7 cellular contexts compared by ENCODE assay signal in the genomic region with DNA sequence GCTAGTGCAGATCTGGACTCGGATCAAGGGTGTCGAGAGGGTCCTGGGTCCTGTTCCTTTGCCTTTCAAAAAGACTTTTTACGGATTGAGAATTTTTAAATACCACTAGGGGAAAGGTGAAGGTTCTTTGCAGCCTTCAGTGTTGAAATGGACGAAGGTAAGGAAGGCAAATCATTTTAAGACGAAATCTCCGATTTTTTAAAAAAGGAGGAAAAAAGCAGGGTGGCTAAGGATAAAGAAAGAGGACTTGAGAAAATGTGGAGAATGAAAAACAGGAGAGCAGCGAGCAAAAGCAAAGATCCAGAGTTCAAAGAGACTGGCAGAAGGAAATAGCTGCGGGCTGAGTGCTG. TPM values are rescaled to one million over a fixed set of nuclear protein-coding genes. Genes with fewer than 3 reads are reported as not detected.
DNase-seq lines count a peak whose midpoint lies in the region; ATAC-seq and TF ChIP-seq lines count a peak whose summit lies in the region.

No MANE protein-coding gene starts in this region.

- WGBS in stomach, 5 donors = 1 to 3% (median 1%) methylated on average over 8 of the region's 8 CpGs

- peak overlapping the region; percentile 59 for H3K4me3 ChIP-seq in HUES6 (ENCODE audit: low read depth, low read length)
- H3K4me3 ChIP-seq in astrocyte of the spinal cord (ENCODE audit: low read depth, low read length) = peak overlapping the region; percentile 73
- peak overlapping the region; percentile 50 for H3K4me3 ChIP-seq in kidney epithelial cell (ENCODE audit: low read depth, low read length)
- peak overlapping the region; percentile 44 to 55 (median 50) for H3K4me3 ChIP-seq in stomach

- H3K9me3 ChIP-seq in HUES6 (ENCODE audit: control insufficient read depth, insufficient read depth, low read depth, low read length) (no peaks in the 10 kb centered on the region), stomach (no peaks in the 10 kb centered on the region)

- no peak overlapping the region for H3K27ac ChIP-seq in HUES6 (ENCODE audit: low read depth, low read length)
- peak overlapping the region in 4 of 5 donors; percentile 27 to 75 (median 45) for H3K27ac ChIP-seq in stomach

- H3K36me3 ChIP-seq in HUES6 (ENCODE audit: control insufficient read depth, insufficient read depth, low read length) = no peaks in the 10 kb centered on the region
- no peaks in the 10 kb centered on the region for H3K36me3 ChIP-seq in kidney epithelial cell (ENCODE audit: control insufficient read depth, insufficient read depth, low read length)
- H3K36me3 ChIP-seq in stomach = no peaks in the 10 kb centered on the region

- TF ChIP-seq CTCF in astrocyte of the spinal cord (IDR thresholded peaks at IDR 0.05; ENCODE audit: low read depth, low read length) (no peak), kidney epithelial cell (IDR thresholded peaks at IDR 0.05; ENCODE audit: insufficient read depth, low read length, poor library complexity, severe bottlenecking) (no peak), stomach (IDR thresholded peaks at IDR 0.05) (no peak)

- TF ChIP-seq EP300 in stomach (IDR thresholded peaks at IDR 0.05) = no peak

- TF ChIP-seq POLR2A in stomach (IDR thresholded peaks at IDR 0.05) = no peak

- in situ Hi-C loops in astrocyte of the spinal cord (cut with HindIII; ENCODE audit: low sequenced_read_pairs) = no loop called here

- H3K27me3 ChIP-seq in HUES6 (ENCODE audit: control insufficient read depth, insufficient read depth, low read length) (peaks cover 80% of the 10 kb centered on the region), kidney epithelial cell (ENCODE audit: control insufficient read depth, insufficient read depth, low read length) (peaks cover 21% of the 10 kb centered on the region), stomach (peaks cover 0 to 52% (median 34%) of the 10 kb centered on the region in 3 donors)

- no peak for ATAC-seq in HG02610 (IDR thresholded peaks at IDR 0.05; ENCODE audit: unreplicated experiment)

- no peak overlapping the region for H3K9ac ChIP-seq in HUES6 (ENCODE audit: low read length)

- DNase-seq in astrocyte of the spinal cord (ENCODE audit: low read depth, low spot score) (no peak), kidney epithelial cell (ENCODE audit: low read depth) (no peak), stomach (no peak), RKO (ENCODE audit: low spot score) (no peak), NCI-H2029 (lab: John Stamatoyannopoulos, UW) (no peak)

- H3K4me1 ChIP-seq in HUES6 (ENCODE audit: control insufficient read depth, insufficient read depth, low read length) = peaks cover 17% of the 10 kb centered on the region; the same call in 1 of the 2 replicates
- H3K4me1 ChIP-seq in stomach = peaks cover 17 to 41% (median 35%) of the 10 kb centered on the region in 4 donors

- intact Hi-C loops in stomach (cut with DNase I; ENCODE audit: low total_unique reads) = no loop called here

RNA-seq across cellular contexts. Expression of gene EPHA5, which starts 0.3 kb away (rescaled TPM):
- total RNA-seq in kidney epithelial cell (0.04 and 0.07 TPM in 2 replicates), stomach (1 to 10 TPM in 2 of 5 donors, under 1 TPM in 1, not detected in 2; 0.87 to 1.8 (median 1.1) TPM)
- under 1 TPM; 0.08 to 0.15 (median 0.12) TPM for polyA plus RNA-seq in stomach
